ENCODE assay signal across 32 cellular contexts in the genomic region with DNA sequence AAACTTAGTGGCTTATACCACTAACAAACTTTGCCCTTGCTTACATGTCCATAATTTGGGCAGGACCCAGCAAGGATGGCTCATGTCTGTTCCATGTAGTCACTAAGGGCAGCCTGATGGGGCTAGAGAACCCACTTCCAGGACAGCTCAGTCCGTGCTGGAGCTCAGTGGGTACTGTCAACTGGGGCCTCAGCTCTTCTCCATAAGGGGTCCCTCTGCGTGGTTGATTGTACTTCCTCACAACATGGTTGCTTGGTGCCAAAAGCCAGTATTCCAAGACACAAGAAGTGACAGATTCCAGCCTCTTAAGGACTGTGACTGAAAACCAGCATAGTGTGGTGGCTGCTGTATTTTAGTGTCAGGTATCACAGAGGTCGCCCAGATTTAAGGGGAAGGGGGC.
"Had no signal": no experiment of that assay in that cellular context is flagged by ENCODE, and none has a peak within 500 bp of the region (broad histone marks: within the 10 kb centered on the region; RNA-seq: fewer than 3 reads in every experiment).

No MANE protein-coding gene starts in this region.

- H3K4me1 ChIP-seq: adrenal gland, body of pancreas, breast epithelium had no signal

- H3K4me3 ChIP-seq: adrenal gland, body of pancreas, breast epithelium had no signal

- H3K27ac ChIP-seq: adrenal gland, body of pancreas, brain microvascular endothelial cell, breast epithelium, VCaP had no signal

- ATAC-seq: activated CD8-positive, alpha-beta T cell treated with anti-CD3 and anti-CD28 coated beads for 36 hours; activated naive CD4-positive, alpha-beta T cell treated with anti-CD3 and anti-CD28 coated beads, Interleukin-2, amount 50 U/mL, for 72 hours; activated T-cell treated with anti-CD3 and anti-CD28 coated beads, Interleukin-2, amount 50 U/mL, for 4 hours; activated T-cell treated with anti-CD3 and anti-CD28 coated beads, Interleukin-2, amount 50 U/mL, for 72 hours; activated T-helper 17 cell treated with anti-CD3 and anti-CD28 coated beads, Interleukin-2, amount 50 U/mL, for 72 hours; body of pancreas had no signal

- H3K36me3 ChIP-seq: adrenal gland, brain microvascular endothelial cell, breast epithelium had no signal

- DNase-seq: activated B cell treated with CpG ODN at 0.5 μM for 24 hours; activated CD4-positive, alpha-beta memory T cell treated with anti-CD3 and anti-CD28 coated beads for 36 hours; activated CD4-positive, alpha-beta T cell treated with anti-CD3 and anti-CD28 coated beads for 4 hours; activated CD4-positive, alpha-beta T cell treated with anti-CD3 and anti-CD28 coated beads, Interleukin-2, amount 10 ng/mL, durations not matched to agents 24 days and 14 days; activated CD4-positive, alpha-beta T cell treated with anti-CD3 and anti-CD28 coated beads, Interleukin-2, amount 50 U/mL, for 1 hour; activated CD4-positive, alpha-beta T cell treated with anti-CD3 and anti-CD28 coated beads, Interleukin-2, amount 50 U/mL, for 4 hours; activated CD4-positive, CD25-positive, alpha-beta regulatory T cell treated with anti-CD3 and anti-CD28 coated beads, Interleukin-2, amount 50 U/mL, for 72 hours; activated CD8-positive, alpha-beta memory T cell treated with anti-CD3 and anti-CD28 coated beads, Interleukin-2, amount 50 U/mL, for 4 hours; activated CD8-positive, alpha-beta T cell treated with anti-CD3 and anti-CD28 coated beads for 36 hours; activated gamma-delta T cell treated with Interleukin-2 at 50 U/mL for 16 hours; activated naive CD4-positive, alpha-beta T cell; activated naive CD4-positive, alpha-beta T cell treated with anti-CD3 and anti-CD28 coated beads for 36 hours; activated naive CD4-positive, alpha-beta T cell treated with anti-CD3 and anti-CD28 coated beads, Interleukin-2, amount 50 U/mL, for 16 hours; activated naive CD8-positive, alpha-beta T cell treated with anti-CD3 and anti-CD28 coated beads for 36 hours; activated T-cell treated with anti-CD3 and anti-CD28 coated beads for 4 hours; activated T-cell treated with anti-CD3 and anti-CD28 coated beads, Interleukin-2, amount 50 U/mL, for 1 hour; activated T-cell treated with anti-CD3 and anti-CD28 coated beads, Interleukin-2, amount 50 U/mL, for 4 hours; activated T-cell treated with anti-CD3 and anti-CD28 coated beads, Interleukin-2, amount 50 U/mL, for 72 hours; adrenal gland; amniotic stem cell; aorta; body of pancreas; brain microvascular endothelial cell; central memory CD4-positive, alpha-beta T cell; SW 1271; T-helper 1 cell; T-helper 2 cell; T-helper 9 cell had no signal

- H3K9me3 ChIP-seq: adrenal gland had no signal

- H3K27me3 ChIP-seq: adrenal gland, body of pancreas, brain microvascular endothelial cell had no signal
